In the genomic region with DNA sequence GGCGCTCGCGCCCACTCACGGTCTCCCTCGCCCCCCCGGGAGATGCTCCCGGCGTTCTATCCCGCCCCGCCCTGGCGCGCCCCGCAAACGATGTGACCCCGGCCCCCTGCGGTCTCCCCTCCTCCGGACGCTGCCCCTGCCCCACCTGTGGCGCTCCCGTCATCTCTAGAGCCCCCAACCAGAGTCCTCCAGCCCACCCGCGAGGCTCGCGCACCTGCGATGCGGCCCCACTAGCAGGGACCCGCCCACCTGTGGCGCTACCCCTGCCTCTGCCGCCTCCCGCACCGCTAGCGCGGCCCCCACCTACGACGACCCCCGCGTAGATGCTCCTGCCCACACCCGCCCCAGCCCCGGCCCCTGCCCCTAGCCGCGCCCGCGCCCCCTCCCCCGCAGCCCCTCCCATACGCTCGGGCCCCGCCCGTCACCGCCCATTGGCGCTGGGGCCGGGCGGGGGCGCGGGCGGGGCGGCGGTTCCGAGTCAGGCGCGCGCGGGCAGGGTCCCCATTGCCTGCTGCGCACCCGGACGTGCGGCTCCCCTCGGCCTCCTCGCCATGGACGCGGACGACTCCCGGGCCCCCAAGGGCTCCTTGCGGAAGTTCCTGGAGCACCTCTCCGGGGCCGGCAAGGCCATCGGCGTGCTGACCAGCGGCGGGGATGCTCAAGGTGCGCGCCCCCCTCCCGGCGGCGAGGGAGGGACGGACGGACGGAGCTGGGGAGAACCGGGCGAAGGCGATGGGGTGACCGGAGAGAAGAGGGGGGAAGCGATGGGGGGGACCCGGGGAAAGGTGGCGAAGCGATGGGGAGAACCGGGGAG, we compare ENCODE assay signal across 8 cellular contexts. TPM values are rescaled to one million over a fixed set of nuclear protein-coding genes. Genes with fewer than 3 reads are reported as not detected.
DNase-seq lines count a peak whose midpoint lies in the region; ATAC-seq and TF ChIP-seq lines count a peak whose summit lies in the region.

Gene PFKP, plus strand, starts transcription at position 504 of the 814 bp plus-strand sequence. Its CDS starts 48 bp downstream, at position 552.

- DNase-seq in EL: peak; percentile 55
- peak; percentile 64 to 68 for DNase-seq in activated CD4-positive, alpha-beta T cell treated with anti-CD3 and anti-CD28 coated beads, Interleukin-2, amount 50 U/mL, for 4 hours
- DNase-seq in effector memory CD4-positive, alpha-beta T cell: peak; percentile 33 to 38 (median 34)
- no peak for DNase-seq in mesothelial cell of epicardium (ENCODE audit: low spot score in 2 of 2, unreplicated experiment in 2 of 2)
- DNase-seq in stimulated activated CD8-positive, alpha-beta memory T cell treated with anti-CD3 and anti-CD28 coated beads, Interleukin-4, amount 100 ng/mL, for 4 hours (ENCODE audit: low read depth in 2 of 2, low spot score in 1 of 2): peak; percentile 32 to 48
- no peak for DNase-seq in cerebellar nuclear complex (lab: John Stamatoyannopoulos, UW)

- peaks cover 15% of the 10 kb centered on the region for H3K4me1 ChIP-seq in effector memory CD4-positive, alpha-beta T cell (ENCODE audit: control insufficient read depth, insufficient read depth, low read length, poor library complexity, severe bottlenecking)

- no peaks in the 10 kb centered on the region for H3K27me3 ChIP-seq in effector memory CD4-positive, alpha-beta T cell (replicated peaks; ENCODE audit: control insufficient read depth, insufficient read depth, low read length, poor library complexity, severe bottlenecking)

- H3K9me3 ChIP-seq in KOPT-K1 (ENCODE audit: insufficient read depth, low read length, poor library complexity, severe bottlenecking): no peaks in the 10 kb centered on the region
- H3K9me3 ChIP-seq in effector memory CD4-positive, alpha-beta T cell (ENCODE audit: control insufficient read depth, low read length): no peaks in the 10 kb centered on the region

- peaks cover 14% of the 10 kb centered on the region for H3K4me1 Mint-ChIP-seq in mesothelial cell of epicardium

- H3K27me3 Mint-ChIP-seq in mesothelial cell of epicardium (ENCODE audit: low read depth): peaks cover 28% of the 10 kb centered on the region

- peak within 1 kb of the TSS; percentile 99 for H3K4me3 ChIP-seq in effector memory CD4-positive, alpha-beta T cell (ENCODE audit: insufficient read depth, low read depth, low read length, poor library complexity, severe bottlenecking)

- peaks cover 3% of the 10 kb centered on the region for H3K36me3 Mint-ChIP-seq in mesothelial cell of epicardium

- peak within 1 kb of the TSS; percentile 87 for H3K4me3 Mint-ChIP-seq in mesothelial cell of epicardium

- peak within 1 kb of the TSS; percentile 79 for H3K27ac Mint-ChIP-seq in mesothelial cell of epicardium

- peak within 1 kb of the TSS; percentile 85 for H3K27ac ChIP-seq in KOPT-K1 (ENCODE audit: low read depth, low read length, poor library complexity, severe bottlenecking)
- H3K27ac ChIP-seq in effector memory CD4-positive, alpha-beta T cell (ENCODE audit: insufficient read depth, low read length, poor library complexity, severe bottlenecking): peak within 1 kb of the TSS; percentile 68

- H3K36me3 ChIP-seq in KOPT-K1 (ENCODE audit: insufficient read depth, low read length): peaks cover 30% of the 10 kb centered on the region
- no peaks in the 10 kb centered on the region for H3K36me3 ChIP-seq in effector memory CD4-positive, alpha-beta T cell (ENCODE audit: control insufficient read depth, insufficient read depth, low read length)

- TF ChIP-seq CTCF in mesothelial cell of epicardium (IDR thresholded peaks at IDR 0.05; ENCODE audit: unreplicated experiment): no peak

- H3K9me3 Mint-ChIP-seq in mesothelial cell of epicardium: no peaks in the 10 kb centered on the region

- peak; percentile 42 for ATAC-seq in GM21526 (IDR thresholded peaks at IDR 0.05; ENCODE audit: low FRiP score, unreplicated experiment)

RNA-seq across cellular contexts. Expression of gene PFKP, which starts in this region (rescaled TPM):
- total RNA-seq in mesothelial cell of epicardium: 34.2 to 35.3 TPM (median 34.9 TPM) in 3 replicates

Comparison
In these comparisons a context has a peak if more than half of its experiments do, and no peak if none do; other contexts are left out.
1. DNase-seq: peak in EL (single experiment), activated CD4-positive, alpha-beta T cell treated with anti-CD3 and anti-CD28 coated beads, Interleukin-2, amount 50 U/mL, for 4 hours (2 of 2), effector memory CD4-positive, alpha-beta T cell (3 of 3) and stimulated activated CD8-positive, alpha-beta memory T cell treated with anti-CD3 and anti-CD28 coated beads, Interleukin-4, amount 100 ng/mL, for 4 hours (2 of 2); none in mesothelial cell of epicardium (0 of 2) and cerebellar nuclear complex (0 of 2).